Comparison of ENCODE assay signal across 8 cellular contexts in the genomic region with DNA sequence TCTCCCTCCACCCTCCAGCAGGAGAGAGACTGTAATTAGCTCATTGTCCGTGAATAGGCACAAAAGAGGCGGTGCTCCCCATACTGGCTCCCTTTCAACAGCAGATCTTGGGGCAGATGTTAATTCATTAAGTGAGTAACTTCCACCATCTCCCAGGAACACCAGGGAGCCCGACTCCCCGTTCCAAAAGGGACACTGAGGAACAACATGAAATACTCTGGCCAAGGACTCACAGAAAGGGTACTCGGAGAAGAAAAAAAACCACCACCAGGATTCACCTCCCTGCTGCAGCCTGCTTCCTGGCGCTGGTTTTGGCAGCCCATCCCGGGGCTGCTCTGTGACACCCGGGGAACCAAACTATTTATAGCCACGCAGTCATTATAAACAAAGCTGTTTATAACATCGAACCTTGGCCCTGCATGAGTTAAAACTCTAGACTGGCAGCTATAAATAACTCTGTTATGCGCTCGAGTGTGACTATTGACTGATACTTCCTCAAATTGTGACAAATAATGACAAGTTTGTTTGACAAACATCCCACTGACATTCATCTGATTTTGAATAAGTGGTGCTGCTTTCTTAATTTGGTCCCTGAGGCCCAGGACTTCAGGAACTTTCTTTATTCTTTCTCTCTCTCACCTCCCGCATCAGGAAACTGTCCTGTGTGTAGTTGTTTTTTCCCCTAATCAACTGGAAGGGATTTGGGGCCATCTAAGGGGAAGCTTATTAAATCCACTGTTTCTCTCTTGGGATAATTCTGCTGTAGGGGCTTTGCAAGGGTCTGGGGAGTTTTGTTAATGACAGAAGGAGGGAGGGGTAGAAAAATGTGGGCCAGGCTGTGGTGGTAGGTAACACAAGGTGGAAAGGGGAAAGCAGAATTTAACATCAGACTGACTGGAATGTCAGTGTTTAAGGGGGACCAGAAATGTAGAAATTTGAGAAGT.
DNase-seq lines count a peak whose midpoint lies in the region; ATAC-seq and FAIRE-seq lines count a peak whose summit lies in the region.

No MANE protein-coding gene starts in this region.

- no peaks in the 10 kb centered on the region for H3K9me3 ChIP-seq in HUES64 (ENCODE audit: insufficient read depth, low read depth, low read length)
- H3K9me3 ChIP-seq in T-helper 17 cell (ENCODE audit: control insufficient read depth, low read length, poor library complexity, severe bottlenecking) = no peaks in the 10 kb centered on the region
- H3K9me3 ChIP-seq in small intestine (ENCODE audit: control insufficient read depth, low read depth) = no peaks in the 10 kb centered on the region

- WGBS in HUES64 = 35% methylated on average over 12 of the region's 13 CpGs
- 7 to 11% (median 9%) methylated on average over 13 of the region's 13 CpGs for WGBS in small intestine, 3 donors

- H3K36me3 ChIP-seq in HUES64 (ENCODE audit: insufficient read depth, low read length) (no peaks in the 10 kb centered on the region), small intestine (ENCODE audit: control insufficient read depth in 2 of 2, insufficient read depth in 2 of 2, low read length in 2 of 2) (no peaks in the 10 kb centered on the region)

- H3K27me3 Mint-ChIP-seq in T-helper 17 cell = no peaks in the 10 kb centered on the region

- no peak overlapping the region for H3K4me3 Mint-ChIP-seq in T-helper 17 cell

- peaks cover 36% of the 10 kb centered on the region for H3K4me1 Mint-ChIP-seq in T-helper 17 cell

- H3K27me3 ChIP-seq in HUES64 (ENCODE audit: insufficient read depth, low read length) (no peaks in the 10 kb centered on the region), small intestine (ENCODE audit: control insufficient read depth in 2 of 2, insufficient read depth in 2 of 2, low read length in 2 of 2) (no peaks in the 10 kb centered on the region)

- H3K27ac Mint-ChIP-seq in T-helper 17 cell = peak overlapping the region; percentile 51

- no peak for FAIRE-seq in small intestine (lab: Jason Lieb, UNC)

- intact Hi-C loops in Right ventricle myocardium superior (cut with DNase I) = no loop called here

- H3K4me3 ChIP-seq in HUES64 (ENCODE audit: low read length) (no peak overlapping the region), small intestine (ENCODE audit: low read depth in 1 of 2, low read length in 2 of 2) (no peak overlapping the region)

- H3K36me3 Mint-ChIP-seq in T-helper 17 cell (ENCODE audit: low read depth) = no peaks in the 10 kb centered on the region

- ATAC-seq in T-helper 17 cell (peak; percentile 15), Right ventricle myocardium superior (ENCODE audit: poor library complexity) (peak; percentile 95)

- H3K4me1 ChIP-seq in HUES64 (ENCODE audit: insufficient read depth, low read length) (peaks cover 43% of the 10 kb centered on the region), small intestine (ENCODE audit: control insufficient read depth in 2 of 2, insufficient read depth in 1 of 2, low read depth in 1 of 2, low read length in 1 of 2) (no peaks in the 10 kb centered on the region)

- peak; percentile 59 for DNase-seq in D341Med (ENCODE audit: low spot score)
- no peak for DNase-seq in T-helper 17 cell
- peak; percentile 74 for DNase-seq in Right ventricle myocardium superior
- DNase-seq in small intestine = peak; percentile 70
- no peak for DNase-seq in stimulated activated CD4-positive, alpha-beta T cell treated with anti-CD3 and anti-CD28 coated beads, Interleukin-15, amount 100 ng/mL, for 24 hours
- DNase-seq in stimulated activated CD4-positive, alpha-beta T cell treated with anti-CD3 and anti-CD28 coated beads, Interleukin-2, amount 100 ng/mL, for 24 hours = no peak
- DNase-seq in stimulated activated CD8-positive, alpha-beta memory T cell treated with anti-CD3 and anti-CD28 coated beads, Interleukin-4, amount 100 ng/mL, for 48 hours = no peak

- H3K27ac ChIP-seq in HUES64 (ENCODE audit: low read depth, low read length) (peak overlapping the region; percentile 84), small intestine (ENCODE audit: low read depth in 1 of 2, low read length in 1 of 2) (peak overlapping the region; percentile 13 to 60)

- no peak overlapping the region for H3K9ac ChIP-seq in HUES64 (ENCODE audit: low read depth, low read length)

Comparison
In these comparisons a context has a peak if more than half of its experiments do, and no peak if none do; other contexts are left out.
1. DNase-seq: peak in D341Med (single experiment), Right ventricle myocardium superior (single experiment) and small intestine (single experiment); none in T-helper 17 cell (0 of 3), stimulated activated CD4-positive, alpha-beta T cell treated with anti-CD3 and anti-CD28 coated beads, Interleukin-15, amount 100 ng/mL, for 24 hours (single experiment), stimulated activated CD4-positive, alpha-beta T cell treated with anti-CD3 and anti-CD28 coated beads, Interleukin-2, amount 100 ng/mL, for 24 hours (0 of 2) and stimulated activated CD8-positive, alpha-beta memory T cell treated with anti-CD3 and anti-CD28 coated beads, Interleukin-4, amount 100 ng/mL, for 48 hours (single experiment).